Comparison of ENCODE assay signal across 11 cellular contexts in the genomic region with DNA sequence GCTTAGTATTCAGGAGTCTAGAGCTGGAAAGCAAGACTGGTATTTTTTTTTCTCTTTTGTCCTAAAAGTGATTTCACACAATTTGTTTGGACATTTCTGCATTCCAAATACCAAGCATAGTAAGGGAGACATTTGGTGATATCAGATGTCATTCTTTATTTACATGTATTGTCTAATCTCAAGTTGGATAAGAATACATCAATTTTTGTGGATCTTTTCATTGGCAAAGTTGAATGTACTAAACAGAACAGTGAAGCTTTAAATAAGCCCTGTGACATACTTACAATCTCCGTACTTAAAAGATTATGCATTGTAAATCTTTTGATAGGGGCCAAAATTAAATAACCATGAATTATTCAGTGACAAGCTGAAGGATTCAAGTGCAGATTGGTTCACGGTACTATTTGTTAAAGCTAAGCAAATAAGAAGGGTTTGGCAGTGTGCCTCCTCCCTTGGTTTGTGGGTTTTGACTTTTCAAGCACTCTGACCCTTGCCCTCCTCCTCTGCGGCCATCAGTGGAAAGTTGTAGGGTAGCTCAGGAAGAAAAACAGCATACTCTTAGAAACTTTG.
A peak's percentile ranks its signal among the peaks of the same experiment; 100 is the strongest.
DNase-seq lines count a peak whose midpoint lies in the region; ATAC-seq and TF ChIP-seq lines count a peak whose summit lies in the region.
"Had no signal": no experiment of that assay in that cellular context is flagged by ENCODE, and none has a peak within 500 bp of the region (broad histone marks: within the 10 kb centered on the region; RNA-seq: fewer than 3 reads in every experiment).

No MANE protein-coding gene starts in this region.

- no peak overlapping the region for H3K9ac ChIP-seq in trophoblast cell (ENCODE audit: low read length)

- H3K27ac ChIP-seq in WERI-Rb-1 (peak overlapping the region; percentile 63), upper lobe of left lung (peak overlapping the region in 1 of 4 donors; percentile 27), trophoblast cell (ENCODE audit: low read depth, low read length) (no peak overlapping the region)
- H3K27ac ChIP-seq: gastroesophageal sphincter had no signal

- ATAC-seq in upper lobe of left lung (ENCODE audit: low FRiP score in 2 of 2) (peak; percentile 40 to 63), GM18519 (IDR thresholded peaks at IDR 0.05; ENCODE audit: low FRiP score, unreplicated experiment) (no peak)
- ATAC-seq: gastroesophageal sphincter; naive thymus-derived CD8-positive, alpha-beta T cell had no signal

- no peak overlapping the region for H2BK120ac ChIP-seq in trophoblast cell (ENCODE audit: insufficient read depth, low read length, poor library complexity)

- TF ChIP-seq EP300 in upper lobe of left lung (IDR thresholded peaks at IDR 0.05), result no peak

- no peak overlapping the region for H4K91ac ChIP-seq in trophoblast cell (ENCODE audit: low read depth, low read length)

- no peak for TF ChIP-seq CTCF in WERI-Rb-1 (IDR thresholded peaks at IDR 0.05; ENCODE audit: low read depth, low read length)
- TF ChIP-seq CTCF in upper lobe of left lung (IDR thresholded peaks at IDR 0.05), result no peak

- H3K9me3 ChIP-seq in WERI-Rb-1 (ENCODE audit: severe bottlenecking) (no peaks in the 10 kb centered on the region), upper lobe of left lung (no peaks in the 10 kb centered on the region), trophoblast cell (ENCODE audit: insufficient read depth, low read depth, low read length) (no peaks in the 10 kb centered on the region)
- H3K9me3 ChIP-seq: gastroesophageal sphincter had no signal

- no peak overlapping the region for H2AFZ ChIP-seq in trophoblast cell (ENCODE audit: insufficient read depth, low read length, poor library complexity)

- H3K79me1 ChIP-seq in trophoblast cell (ENCODE audit: low read length), result no peaks in the 10 kb centered on the region

- H3K4me1 ChIP-seq in upper lobe of left lung, result peaks cover 0 to 4% (median 1%) of the 10 kb centered on the region in 4 donors
- no peaks in the 10 kb centered on the region for H3K4me1 ChIP-seq in trophoblast cell (ENCODE audit: control insufficient read depth in 1 of 2, insufficient read depth in 2 of 2, low read length in 2 of 2)

- H2BK12ac ChIP-seq in trophoblast cell (ENCODE audit: low read length), result no peak overlapping the region

- H3K36me3 ChIP-seq in WERI-Rb-1, result no peaks in the 10 kb centered on the region
- H3K36me3 ChIP-seq in upper lobe of left lung, result no peaks in the 10 kb centered on the region
- H3K36me3 ChIP-seq in trophoblast cell (ENCODE audit: control insufficient read depth in 1 of 2, insufficient read depth in 2 of 2, low read length in 2 of 2), result no peaks in the 10 kb centered on the region
- H3K36me3 ChIP-seq: gastroesophageal sphincter had no signal

- TF ChIP-seq POLR2A in upper lobe of left lung (IDR thresholded peaks at IDR 0.05), result no peak

- H3K4me2 ChIP-seq in trophoblast cell (ENCODE audit: low read length), result no peak overlapping the region

- H3K27me3 ChIP-seq in WERI-Rb-1 (ENCODE audit: insufficient read depth, low read depth, severe bottlenecking) (no peaks in the 10 kb centered on the region), upper lobe of left lung (no peaks in the 10 kb centered on the region), trophoblast cell (ENCODE audit: insufficient read depth, low read length) (no peaks in the 10 kb centered on the region)
- H3K27me3 ChIP-seq: gastroesophageal sphincter had no signal

- H4K12ac ChIP-seq in trophoblast cell (ENCODE audit: low read depth, low read length), result no peak overlapping the region

- no peak overlapping the region for H3K23ac ChIP-seq in trophoblast cell (ENCODE audit: low read length)

- no peak overlapping the region for H3K4ac ChIP-seq in trophoblast cell (ENCODE audit: low read depth, low read length)

- H3K79me2 ChIP-seq in trophoblast cell (ENCODE audit: control insufficient read depth, insufficient read depth, low read length, poor library complexity), result no peaks in the 10 kb centered on the region

- H3K14ac ChIP-seq in trophoblast cell (ENCODE audit: low read length), result no peak overlapping the region

- no peak overlapping the region for H2BK5ac ChIP-seq in trophoblast cell (ENCODE audit: low read depth, low read length, poor library complexity)

- H3K4me3 ChIP-seq in WERI-Rb-1 (ENCODE audit: low read depth, low read length) (no peak overlapping the region; the same call in 1 of the 2 replicates), upper lobe of left lung (no peak overlapping the region), trophoblast cell (ENCODE audit: low read depth, low read length) (no peak overlapping the region)
- H3K4me3 ChIP-seq: gastroesophageal sphincter had no signal

- H4K8ac ChIP-seq in trophoblast cell (ENCODE audit: low read depth, low read length), result no peak overlapping the region

- no peak overlapping the region for H3K18ac ChIP-seq in trophoblast cell (ENCODE audit: low read length)

- 35 to 44% methylated on average over 3 of the region's 3 CpGs for whole genome bisulfite sequencing in upper lobe of left lung, 2 donors
- WGBS in trophoblast cell (ENCODE audit: extremely low coverage, insufficient coverage, insufficient read length), result no CpG with 5 or more reads among the region's 3 CpGs

- H2AK5ac ChIP-seq in trophoblast cell (ENCODE audit: low read length), result no peak overlapping the region

- DNase-seq in NCI-H748 (lab: John Stamatoyannopoulos, UW; ENCODE audit: unreplicated experiment), result peak; percentile 17
- no peak for DNase-seq in NCI-H748 treated with DMSO at 0.1 percent for 48 hours (lab: John Stamatoyannopoulos, UW)
- peak; percentile 32 for DNase-seq in WERI-Rb-1
- peak; percentile 3 for DNase-seq in kidney glomerular epithelial cell (lab: John Stamatoyannopoulos, UW)
- peak in 1 of 2 donors; percentile 48 for DNase-seq in upper lobe of left lung
- DNase-seq in trophoblast cell, result no peak
- DNase-seq in HPDE6-E6E7 (ENCODE audit: extremely low spot score), result no peak
- DNase-seq: naive thymus-derived CD8-positive, alpha-beta T cell; NCI-H526 treated with DMSO at 0.1 percent for 48 hours had no signal

Comparison
In these comparisons a context has a peak if more than half of its experiments do, and no peak if none do; other contexts are left out.
1. DNase-seq: peak in NCI-H748 (single experiment), WERI-Rb-1 (single experiment) and kidney glomerular epithelial cell (single experiment); none in NCI-H748 treated with DMSO at 0.1 percent for 48 hours (single experiment), trophoblast cell (0 of 2) and HPDE6-E6E7 (single experiment).